In genomic region chr1:16961297-16962124, GRCh38 we compare ENCODE assay signal across 8 cellular contexts. TPM values are rescaled to one million over a fixed set of nuclear protein-coding genes. Genes with fewer than 3 reads are reported as not detected.
DNase-seq lines count a peak whose midpoint lies in the region; ATAC-seq and TF ChIP-seq lines count a peak whose summit lies in the region.

No MANE protein-coding gene starts in this region.

- peak overlapping the region; percentile 74 for H3K4me3 Mint-ChIP-seq in natural killer cell

- no peaks in the 10 kb centered on the region for H3K36me3 Mint-ChIP-seq in natural killer cell

- no peak overlapping the region for H3K27ac Mint-ChIP-seq in natural killer cell

- DNase-seq in AG04449 (ENCODE audit: low read depth, low spot score) (no peak), cardiac fibroblast (ENCODE audit: low read depth in 2 of 2) (no peak), natural killer cell (no peak), kidney tubule cell (ENCODE audit: low spot score) (no peak), foreskin melanocyte (no peak)

- H3K4me3 ChIP-seq in AG04449 (ENCODE audit: low read depth, low read length) (peak overlapping the region; percentile 48), cardiac fibroblast (replicated peaks in 1 of 2; ENCODE audit: low read depth in 2 of 2, low read length in 2 of 2) (peak overlapping the region; percentile 5 to 47)

- no peaks in the 10 kb centered on the region for H3K9me3 Mint-ChIP-seq in natural killer cell

- no peaks in the 10 kb centered on the region for H3K27me3 Mint-ChIP-seq in natural killer cell (ENCODE audit: low read depth in 2 of 2)

- intact Hi-C loops in natural killer cell (cut with micrococcal nuclease): no loop called here

- POLR2A ChIA-PET in AG04449 (lab: Yijun Ruan, JAX): interaction anchor here (0.6 to 1.1 kb wide), 2 partner anchors 9 to 20 kb away, joined by 3 to 4 read pairs; no protein-coding TSS in a partner anchor

- CTCF ChIA-PET in AG04449 (lab: Yijun Ruan, JAX): interaction anchor here (0.5 to 16.8 kb wide), 24 partner anchors 9 to 340 kb away, joined by 3 to 447 read pairs (median 5); partner anchors contain the start of genes MFAP2 and SDHB

- H3K4me1 Mint-ChIP-seq in natural killer cell: peaks cover 6 to 11% of the 10 kb centered on the region in 2 donors

- ATAC-seq in HG03439 (IDR thresholded peaks at IDR 0.05; ENCODE audit: unreplicated experiment): peak; percentile 13
- ATAC-seq in natural killer cell: no peak
- no peak for ATAC-seq in HG02885 (IDR thresholded peaks at IDR 0.05; ENCODE audit: poor library complexity, unreplicated experiment)
- ATAC-seq in HG02588 (IDR thresholded peaks at IDR 0.05; ENCODE audit: unreplicated experiment): no peak

- no peak for TF ChIP-seq CTCF in AG04449 (IDR thresholded peaks at IDR 0.05; ENCODE audit: insufficient read depth, low read length, missing control alignments)
- TF ChIP-seq CTCF in cardiac fibroblast (IDR thresholded peaks at IDR 0.05; ENCODE audit: low read depth, low read length): no peak
- no peak for TF ChIP-seq CTCF in natural killer cell (IDR thresholded peaks at IDR 0.05)

RNA-seq across cellular contexts. Expression of gene MFAP2, which starts 18.9 kb away (rescaled TPM):
- total RNA-seq in natural killer cell: under 1 TPM in 1 of 3 donors, not detected in 2; 0.15 TPM

RNA-seq across cellular contexts. Expression of gene CROCC, which starts 39.8 kb away (rescaled TPM):
- total RNA-seq in natural killer cell: 10 to 100 TPM; 51.7 to 62.9 (median 59.1) TPM

RNA-seq across cellular contexts. Expression of gene ATP13A2, which starts 50.2 kb away (rescaled TPM):
- 10 to 100 TPM; 38.7 to 53.6 (median 42.8) TPM for total RNA-seq in natural killer cell
